Comparison of ENCODE assay signal across 8 cellular contexts in genomic region chr2:202831241-202831997, GRCh38. TPM values are rescaled to one million over a fixed set of nuclear protein-coding genes. Genes with fewer than 3 reads are reported as not detected.
DNase-seq lines count a peak whose midpoint lies in the region; ATAC-seq, FAIRE-seq and TF ChIP-seq lines count a peak whose summit lies in the region.

No MANE protein-coding gene starts in this region.

- TF ChIP-seq POLR2A in endothelial cell of umbilical vein (IDR thresholded peaks at IDR 0.05; ENCODE audit: low read depth, low read length), result no peak
- TF ChIP-seq POLR2A in uterus (IDR thresholded peaks at IDR 0.05), result no peak

- dilution Hi-C loops in endothelial cell of umbilical vein (cut with MboI; ENCODE audit: extremely low pct_ligation_motif_present, low sequenced_read_pairs), result no loop called here

- H3K36me3 ChIP-seq in CD8-positive, alpha-beta memory T cell (ENCODE audit: insufficient read depth, low read length), result no peaks in the 10 kb centered on the region
- H3K36me3 ChIP-seq in endothelial cell of umbilical vein (ENCODE audit: control insufficient read depth in 2 of 2, extremely low read depth in 1 of 2, insufficient read depth in 2 of 2, low read length in 2 of 2) (no peaks in the 10 kb centered on the region), uterus (no peaks in the 10 kb centered on the region)
- H3K36me3 ChIP-seq in naive thymus-derived CD4-positive, alpha-beta T cell (ENCODE audit: control insufficient read depth in 2 of 3, insufficient read depth in 3 of 3, low read length in 3 of 3), result no peaks in the 10 kb centered on the region

- no peaks in the 10 kb centered on the region for H3K79me2 ChIP-seq in endothelial cell of umbilical vein (ENCODE audit: control insufficient read depth, insufficient read depth, low read length)

- H3K4me1 ChIP-seq in CD8-positive, alpha-beta memory T cell (ENCODE audit: insufficient read depth, low read length), result peaks cover 9% of the 10 kb centered on the region
- H3K4me1 ChIP-seq in endothelial cell of umbilical vein (ENCODE audit: control insufficient read depth, extremely low read depth, insufficient read depth, low read length) (peaks cover 15% of the 10 kb centered on the region), uterus (no peaks in the 10 kb centered on the region)
- H3K4me1 ChIP-seq in naive thymus-derived CD4-positive, alpha-beta T cell (ENCODE audit: control insufficient read depth in 2 of 2, insufficient read depth in 2 of 2, low read length in 2 of 2), result peaks cover 0 to 9% of the 10 kb centered on the region in 2 donors

- POLR2A ChIA-PET in CD8-positive, alpha-beta memory T cell (lab: Charles Lee), result no interaction called here
- POLR2A ChIA-PET in activated B cell treated with CpG ODN at 0.5 μM for 24 hours (lab: Charles Lee), result no interaction called here
- POLR2A ChIA-PET in endothelial cell of umbilical vein (lab: Charles Lee), result no interaction called here
- POLR2A ChIA-PET in naive thymus-derived CD4-positive, alpha-beta T cell (lab: Charles Lee), result no interaction called here

- no peaks in the 10 kb centered on the region for H3K27me3 Mint-ChIP-seq in CD8-positive, alpha-beta memory T cell
- no peaks in the 10 kb centered on the region for H3K27me3 Mint-ChIP-seq in activated B cell treated with CpG ODN at 0.5 μM for 24 hours
- no peaks in the 10 kb centered on the region for H3K27me3 Mint-ChIP-seq in naive thymus-derived CD4-positive, alpha-beta T cell

- H3K27me3 ChIP-seq in CD8-positive, alpha-beta memory T cell (ENCODE audit: insufficient read depth, low read length, poor library complexity, severe bottlenecking), result no peaks in the 10 kb centered on the region
- H3K27me3 ChIP-seq in endothelial cell of umbilical vein (ENCODE audit: control insufficient read depth in 2 of 2, insufficient read depth in 2 of 2, low read length in 2 of 2) (no peaks in the 10 kb centered on the region), uterus (no peaks in the 10 kb centered on the region)
- no peaks in the 10 kb centered on the region for H3K27me3 ChIP-seq in naive thymus-derived CD4-positive, alpha-beta T cell (ENCODE audit: control insufficient read depth in 2 of 2, insufficient read depth in 2 of 2, low read length in 2 of 2)

- peak; percentile 84 for FAIRE-seq in endothelial cell of umbilical vein (lab: Jason Lieb, UNC)

- peak overlapping the region; percentile 46 for H3K4me2 ChIP-seq in endothelial cell of umbilical vein (ENCODE audit: insufficient read depth, low read length)

- peaks cover 10 to 14% (median 12%) of the 10 kb centered on the region in 3 donors for H3K4me1 Mint-ChIP-seq in CD8-positive, alpha-beta memory T cell
- H3K4me1 Mint-ChIP-seq in activated B cell treated with CpG ODN at 0.5 μM for 24 hours, result peaks cover 9% of the 10 kb centered on the region
- H3K4me1 Mint-ChIP-seq in naive thymus-derived CD4-positive, alpha-beta T cell, result peaks cover 6 to 17% (median 10%) of the 10 kb centered on the region in 7 donors

- CTCF ChIA-PET in CD8-positive, alpha-beta memory T cell (lab: Charles Lee), result no interaction called here
- CTCF ChIA-PET in activated B cell treated with CpG ODN at 0.5 μM for 24 hours (lab: Charles Lee), result interaction anchor here (1.0 to 1.2 kb wide), 3 partner anchors 37 to 242 kb away, joined by 3 to 7 read pairs (median 4); no protein-coding TSS in a partner anchor
- CTCF ChIA-PET in endothelial cell of umbilical vein (lab: Charles Lee), result interaction anchor here (1.0 to 1.5 kb wide), 6 partner anchors 9 to 1078 kb away, joined by 3 to 8 read pairs (median 4); no protein-coding TSS in a partner anchor
- CTCF ChIA-PET in naive thymus-derived CD4-positive, alpha-beta T cell (lab: Charles Lee), result no interaction called here

- peak overlapping the region in 6 of 7 donors; percentile 14 to 59 (median 54) for H3K4me3 Mint-ChIP-seq in CD8-positive, alpha-beta memory T cell
- H3K4me3 Mint-ChIP-seq in activated B cell treated with CpG ODN at 0.5 μM for 24 hours, result no peak overlapping the region
- H3K4me3 Mint-ChIP-seq in naive thymus-derived CD4-positive, alpha-beta T cell, result peak overlapping the region in 8 of 10 donors; percentile 11 to 71 (median 38)

- peaks cover 0 to 3% (median 0%) of the 10 kb centered on the region in 5 donors for H3K9me3 Mint-ChIP-seq in CD8-positive, alpha-beta memory T cell
- H3K9me3 Mint-ChIP-seq in activated B cell treated with CpG ODN at 0.5 μM for 24 hours, result peaks cover 3% of the 10 kb centered on the region
- no peaks in the 10 kb centered on the region for H3K9me3 Mint-ChIP-seq in naive thymus-derived CD4-positive, alpha-beta T cell

- peak; percentile 7 to 58 (median 48) for DNase-seq in CD8-positive, alpha-beta memory T cell
- DNase-seq in NCI-H2196 (lab: John Stamatoyannopoulos, UW; ENCODE audit: unreplicated experiment) (peak; percentile 37), activated B cell treated with CpG ODN at 0.5 μM for 24 hours (no peak), endothelial cell of umbilical vein (ENCODE audit: low read depth, low spot score) (peak; percentile 75), uterus (peak in 1 of 2 donors; percentile 46)
- peak in 8 of 9 donors; percentile 10 to 56 (median 46) for DNase-seq in naive thymus-derived CD4-positive, alpha-beta T cell

- H3K9me3 ChIP-seq in CD8-positive, alpha-beta memory T cell (ENCODE audit: low read length), result no peaks in the 10 kb centered on the region
- H3K9me3 ChIP-seq in endothelial cell of umbilical vein (replicated peaks; ENCODE audit: control insufficient read depth, insufficient read depth, low read length) (no peaks in the 10 kb centered on the region), uterus (no peaks in the 10 kb centered on the region)
- H3K9me3 ChIP-seq in naive thymus-derived CD4-positive, alpha-beta T cell (ENCODE audit: control insufficient read depth in 2 of 3, low read length in 3 of 3), result no peaks in the 10 kb centered on the region

- intact Hi-C loops in activated B cell treated with CpG ODN at 0.5 μM for 24 hours (cut with micrococcal nuclease), result loop anchor here (1.0 to 2.0 kb wide), 4 partner anchors 39 to 983 kb away; no protein-coding TSS in a partner anchor
- intact Hi-C loops in endothelial cell of umbilical vein (cut with micrococcal nuclease), result loop anchor here (1.0 to 10.0 kb wide), 5 partner anchors 39 to 1078 kb away; no protein-coding TSS in a partner anchor
- intact Hi-C loops in naive thymus-derived CD4-positive, alpha-beta T cell (cut with micrococcal nuclease), result loop anchor here (1.0 to 10.0 kb wide), 8 partner anchors 39 to 986 kb away; partner anchors contain the start of gene ICA1L (in 1 of the 2)
- intact Hi-C loops in uterus (cut with DNase I; ENCODE audit: low total_unique reads), result no loop called here

- H3K27ac Mint-ChIP-seq in CD8-positive, alpha-beta memory T cell, result peak overlapping the region in 2 of 8 donors; percentile 7 to 82
- no peak overlapping the region for H3K27ac Mint-ChIP-seq in activated B cell treated with CpG ODN at 0.5 μM for 24 hours
- H3K27ac Mint-ChIP-seq in naive thymus-derived CD4-positive, alpha-beta T cell, result peak overlapping the region in 4 of 9 donors; percentile 14 to 75 (median 63)

- BruUV-seq in endothelial cell of umbilical vein (replicated peaks; lab: Mats Ljungman, UMichigan), result no TSS peak

- H4K20me1 ChIP-seq in endothelial cell of umbilical vein (replicated peaks; ENCODE audit: control insufficient read depth, extremely low read depth, insufficient read depth, low read length), result no peaks in the 10 kb centered on the region

- H3K9ac ChIP-seq in endothelial cell of umbilical vein (replicated peaks; ENCODE audit: extremely low read depth, insufficient read depth, low read length), result no peak overlapping the region

- ATAC-seq in GM21528 (IDR thresholded peaks at IDR 0.05; ENCODE audit: low FRiP score, unreplicated experiment) (peak; percentile 44), activated B cell treated with CpG ODN at 0.5 μM for 24 hours (ENCODE audit: low read depth) (peak; percentile 58), HG03097 (IDR thresholded peaks at IDR 0.05; ENCODE audit: low FRiP score, unreplicated experiment) (no peak)
- ATAC-seq in naive thymus-derived CD4-positive, alpha-beta T cell, result peak; percentile 80

- H3K9me1 ChIP-seq in endothelial cell of umbilical vein (replicated peaks; ENCODE audit: control insufficient read depth, extremely low read depth, insufficient read depth, low read length), result no peaks in the 10 kb centered on the region

- no peaks in the 10 kb centered on the region for H3K36me3 Mint-ChIP-seq in CD8-positive, alpha-beta memory T cell
- H3K36me3 Mint-ChIP-seq in activated B cell treated with CpG ODN at 0.5 μM for 24 hours (ENCODE audit: low read depth), result no peaks in the 10 kb centered on the region
- no peaks in the 10 kb centered on the region for H3K36me3 Mint-ChIP-seq in naive thymus-derived CD4-positive, alpha-beta T cell

- H3K4me3 ChIP-seq in CD8-positive, alpha-beta memory T cell (ENCODE audit: low read length), result no peak overlapping the region
- no peak overlapping the region for H3K4me3 ChIP-seq in endothelial cell of umbilical vein (replicated peaks in 1 of 3; ENCODE audit: insufficient read depth in 1 of 3, low read depth in 1 of 3, low read length in 3 of 3)
- no peak overlapping the region for H3K4me3 ChIP-seq in naive thymus-derived CD4-positive, alpha-beta T cell (ENCODE audit: low read length)
- no peak overlapping the region for H3K4me3 ChIP-seq in uterus

- H3K27ac ChIP-seq in CD8-positive, alpha-beta memory T cell (ENCODE audit: low read depth, low read length), result no peak overlapping the region
- H3K27ac ChIP-seq in endothelial cell of umbilical vein (ENCODE audit: insufficient read depth, low read depth, low read length) (no peak overlapping the region), uterus (no peak overlapping the region)
- no peak overlapping the region for H3K27ac ChIP-seq in naive thymus-derived CD4-positive, alpha-beta T cell (ENCODE audit: low read depth, low read length)

- no peak for TF ChIP-seq CTCF in activated B cell treated with CpG ODN at 0.5 μM for 24 hours (IDR thresholded peaks at IDR 0.05)
- peak; percentile 56 to 61 for TF ChIP-seq CTCF in endothelial cell of umbilical vein (IDR thresholded peaks at IDR 0.05; ENCODE audit: extremely low read depth in 1 of 2, insufficient read depth in 1 of 2, low read depth in 1 of 2, low read length in 2 of 2)
- TF ChIP-seq CTCF in uterus (IDR thresholded peaks at IDR 0.05), result peak; percentile 21 to 56 (median 46)

- H2AFZ ChIP-seq in endothelial cell of umbilical vein (ENCODE audit: low read depth, low read length), result peak overlapping the region; percentile 65

RNA-seq across cellular contexts. Expression of gene ICA1L, which starts 40.1 kb away (rescaled TPM):
- 1 to 10 TPM; 4.6 to 4.7 TPM for total RNA-seq in CD8-positive, alpha-beta memory T cell
- 2.3 TPM for polyA plus RNA-seq in CD8-positive, alpha-beta memory T cell
- total RNA-seq in activated B cell treated with CpG ODN at 0.5 μM for 24 hours (7.3 and 10.2 TPM in 2 replicates), endothelial cell of umbilical vein (3.7 and 4.1 TPM in 2 replicates), uterus (10 to 100 TPM in 3 of 4 donors, 1 to 10 TPM in 1; 10.0 to 56.8 (median 41.3) TPM)
- 0.84 and 1.6 TPM in 2 replicates for polyA plus RNA-seq in endothelial cell of umbilical vein
- polyA plus RNA-seq in endothelial cell of umbilical vein (2011; cell fraction: cytosol; rRNA removed), result 1.0 and 1.1 TPM in 2 replicates
- polyA plus RNA-seq in endothelial cell of umbilical vein (2011; cell fraction: nucleus; rRNA removed), result 6.7 and 8.6 TPM in 2 replicates
- polyA plus RNA-seq in endothelial cell of umbilical vein (2012), result 1.8 and 1.9 TPM in 2 replicates
- polyA minus RNA-seq in endothelial cell of umbilical vein, result 2.1 and 2.6 TPM in 2 replicates
- 0.41 TPM for polyA minus RNA-seq in endothelial cell of umbilical vein (2011; cell fraction: cytosol; rRNA and poly(A)+ RNA removed)
- 6.1 and 7.0 TPM in 2 replicates for polyA minus RNA-seq in endothelial cell of umbilical vein (2011; cell fraction: nucleus; rRNA and poly(A)+ RNA removed)
- total RNA-seq in naive thymus-derived CD4-positive, alpha-beta T cell, result 1 to 10 TPM in 4 of 5 experiments, under 1 TPM in 1; 0.65 to 4.6 (median 3.2) TPM
- 1 to 10 TPM; 1.4 to 1.5 TPM for polyA plus RNA-seq in naive thymus-derived CD4-positive, alpha-beta T cell

Comparison
In these comparisons a context has a peak if more than half of its experiments do, and no peak if none do; other contexts are left out.
1. CTCF ChIA-PET loops: an anchor here in activated B cell treated with CpG ODN at 0.5 μM for 24 hours (1.0 to 1.2 kb wide) and endothelial cell of umbilical vein (1.0 to 1.5 kb wide); none called in CD8-positive, alpha-beta memory T cell and naive thymus-derived CD4-positive, alpha-beta T cell.